ENCODE assay signal across 9 cellular contexts in the genomic region with DNA sequence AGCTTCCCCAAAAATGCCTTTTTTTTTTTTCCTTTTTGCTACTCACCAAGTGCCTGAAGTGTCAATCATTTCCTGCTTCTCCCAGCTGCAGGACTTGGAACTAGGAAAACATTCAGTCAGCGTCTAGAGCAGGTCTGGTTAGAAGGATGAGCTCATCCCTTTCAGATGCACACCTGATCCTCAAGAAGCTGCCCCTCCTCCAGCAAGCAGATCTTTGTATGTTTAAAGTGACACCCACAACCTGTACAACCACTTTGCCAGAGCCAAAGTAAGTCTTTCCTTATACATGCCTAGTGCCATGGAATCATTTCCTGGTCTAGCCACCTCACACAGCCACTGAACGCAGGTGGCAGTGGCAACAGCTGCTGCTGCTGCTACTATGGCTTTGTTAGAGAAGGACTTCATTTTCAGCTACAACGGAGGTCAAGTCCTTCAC. TPM values are rescaled to one million over a fixed set of nuclear protein-coding genes. Genes with fewer than 3 reads are reported as not detected.
DNase-seq lines count a peak whose midpoint lies in the region; ATAC-seq, FAIRE-seq and TF ChIP-seq lines count a peak whose summit lies in the region.
"Had no signal": no experiment of that assay in that cellular context is flagged by ENCODE, and none has a peak within 500 bp of the region (broad histone marks: within the 10 kb centered on the region; RNA-seq: fewer than 3 reads in every experiment).

No MANE protein-coding gene starts in this region.

- no peaks in the 10 kb centered on the region for H3K9me3 ChIP-seq in keratinocyte (ENCODE audit: control insufficient read depth, low read depth, low read length)

- H3K9ac ChIP-seq in keratinocyte (ENCODE audit: control insufficient read depth, extremely low read depth, insufficient read depth, low read length), result no peak overlapping the region

- no peaks in the 10 kb centered on the region for H3K36me3 ChIP-seq in keratinocyte (ENCODE audit: control insufficient read depth in 2 of 2, extremely low read depth in 1 of 2, insufficient read depth in 2 of 2, low read length in 2 of 2)

- DNase-seq in HT1080 (ENCODE audit: low read depth) (peak; percentile 83), RKO (ENCODE audit: low spot score) (peak; percentile 32), keratinocyte (ENCODE audit: low read depth, low spot score) (peak; percentile 85)
- DNase-seq: cortex of kidney had no signal

- peak overlapping the region; percentile 24 for H2AFZ ChIP-seq in keratinocyte (ENCODE audit: control insufficient read depth, low read length)

- peak overlapping the region; percentile 39 for H3K27ac ChIP-seq in keratinocyte (ENCODE audit: control insufficient read depth, insufficient read depth, low read length)
- H3K27ac ChIP-seq in temporal lobe (ENCODE audit: low read depth, low read length), result peak overlapping the region; percentile 33

- no peak for TF ChIP-seq CTCF in keratinocyte (optimal IDR thresholded peaks at IDR 0.05 in 1 of 3, IDR thresholded peaks at IDR 0.05 in 1 of 3, conservative IDR thresholded peaks at IDR 0.05 in 1 of 3; ENCODE audit: extremely low read depth in 1 of 3, insufficient read depth in 2 of 3, low read length in 3 of 3)

- peaks cover 15% of the 10 kb centered on the region for H3K4me1 ChIP-seq in keratinocyte (ENCODE audit: control insufficient read depth, extremely low read depth, insufficient read depth, low read length)

- peak overlapping the region; percentile 7 for H3K4me2 ChIP-seq in keratinocyte (ENCODE audit: control insufficient read depth, extremely low read depth, insufficient read depth, low read depth, low read length)

- H3K27me3 ChIP-seq in keratinocyte (ENCODE audit: control insufficient read depth, extremely low read depth, insufficient read depth, low read length), result no peaks in the 10 kb centered on the region

- no peaks in the 10 kb centered on the region for H3K79me2 ChIP-seq in keratinocyte (ENCODE audit: control insufficient read depth, insufficient read depth, low read length)

- peak; percentile 97 for FAIRE-seq in keratinocyte (lab: Jason Lieb, UNC)

- no peaks in the 10 kb centered on the region for H4K20me1 ChIP-seq in keratinocyte (ENCODE audit: control insufficient read depth, extremely low read depth, insufficient read depth, low read length)

- no peak for ATAC-seq in HG03469 (IDR thresholded peaks at IDR 0.05; ENCODE audit: unreplicated experiment)
- no peak for ATAC-seq in HG02973 (IDR thresholded peaks at IDR 0.05; ENCODE audit: unreplicated experiment)
- ATAC-seq in HG03159 (IDR thresholded peaks at IDR 0.05; ENCODE audit: unreplicated experiment), result no peak

- dilution Hi-C loops in keratinocyte (cut with MboI; ENCODE audit: extremely low pct_ligation_motif_present, low sequenced_read_pairs), result no loop called here

- no peaks in the 10 kb centered on the region for H3K9me1 ChIP-seq in keratinocyte (ENCODE audit: control insufficient read depth, extremely low read depth, insufficient read depth, low read length)

- H3K4me3 ChIP-seq in keratinocyte (ENCODE audit: control insufficient read depth in 2 of 3, extremely low read depth in 1 of 3, insufficient read depth in 2 of 3, low read depth in 1 of 3, low read length in 3 of 3), result no peak overlapping the region

RNA-seq across cellular contexts. Expression of a gene that starts 10.4 kb away (rescaled TPM):
- total RNA-seq in HT1080 (2014; rRNA removed; shearing (Covaris generic)), result 12.4 and 15.9 TPM in 2 replicates
- polyA plus RNA-seq in HT1080 (2015; cell fraction: cytosol; rRNA removed), result 9.7 and 12.1 TPM in 2 replicates
- 35.2 and 37.1 TPM in 2 replicates for polyA plus RNA-seq in HT1080 (2015; cell fraction: nucleus; rRNA removed)
- 7.3 to 7.7 TPM (median 7.6 TPM) in 3 replicates for polyA plus RNA-seq in keratinocyte
- 19.8 TPM for polyA plus RNA-seq in keratinocyte (2011; ENCODE audit: low read depth)
- polyA plus RNA-seq in keratinocyte (2011; cell fraction: cytosol; rRNA removed), result 3.9 and 5.9 TPM in 2 replicates
- polyA plus RNA-seq in keratinocyte (2011; cell fraction: nucleus; rRNA removed), result 11.3 and 12.8 TPM in 2 replicates
- polyA plus RNA-seq in keratinocyte (2012; ENCODE audit: low replicate concordance), result 5.1 and 12.3 TPM in 2 replicates
- polyA minus RNA-seq in keratinocyte, result 9.9 to 18.0 TPM (median 15.7 TPM) in 3 replicates
- polyA minus RNA-seq in keratinocyte (2011; cell fraction: cytosol; rRNA and poly(A)+ RNA removed), result 5.4 TPM
- polyA minus RNA-seq in keratinocyte (2011; cell fraction: nucleus; rRNA and poly(A)+ RNA removed), result 8.8 and 22.6 TPM in 2 replicates
- 29.3 TPM for total RNA-seq in temporal lobe

RNA-seq across cellular contexts. Expression of a gene that starts 39.8 kb away (rescaled TPM):
- not detected in 2 replicates for total RNA-seq in HT1080 (2014; rRNA removed; shearing (Covaris generic))
- not detected in 2 replicates for polyA plus RNA-seq in HT1080 (2015; cell fraction: cytosol; rRNA removed)
- not detected in 2 replicates for polyA plus RNA-seq in HT1080 (2015; cell fraction: nucleus; rRNA removed)
- polyA plus RNA-seq in keratinocyte, result not detected in 3 replicates
- not detected for polyA plus RNA-seq in keratinocyte (2011; ENCODE audit: low read depth)
- polyA plus RNA-seq in keratinocyte (2011; cell fraction: cytosol; rRNA removed), result 0.06 TPM in 1 of 2 replicates, not detected in the other
- 0.06 TPM in 1 of 2 replicates, not detected in the other for polyA plus RNA-seq in keratinocyte (2011; cell fraction: nucleus; rRNA removed)
- 0.07 TPM in 1 of 2 replicates, not detected in the other for polyA plus RNA-seq in keratinocyte (2012; ENCODE audit: low replicate concordance)
- not detected in 3 replicates for polyA minus RNA-seq in keratinocyte
- not detected for polyA minus RNA-seq in keratinocyte (2011; cell fraction: cytosol; rRNA and poly(A)+ RNA removed)
- polyA minus RNA-seq in keratinocyte (2011; cell fraction: nucleus; rRNA and poly(A)+ RNA removed), result not detected in 2 replicates
- total RNA-seq in temporal lobe, result not detected
- total RNA-seq: mononuclear cell had no signal

RNA-seq across cellular contexts. Expression of a gene that starts 54.3 kb away (rescaled TPM):
- total RNA-seq in HT1080 (2014; rRNA removed; shearing (Covaris generic)), result 0.11 TPM in 1 of 2 replicates, not detected in the other
- polyA plus RNA-seq in HT1080 (2015; cell fraction: cytosol; rRNA removed), result not detected in 2 replicates
- polyA plus RNA-seq in HT1080 (2015; cell fraction: nucleus; rRNA removed), result 0.18 TPM in 1 of 2 replicates, not detected in the other
- polyA plus RNA-seq in keratinocyte, result 0.02 TPM in 1 of 3 replicates, not detected in the others
- polyA plus RNA-seq in keratinocyte (2011; ENCODE audit: low read depth), result not detected
- not detected in 2 replicates for polyA plus RNA-seq in keratinocyte (2011; cell fraction: cytosol; rRNA removed)
- polyA plus RNA-seq in keratinocyte (2011; cell fraction: nucleus; rRNA removed), result 0.03 and 0.05 TPM in 2 replicates
- 0.05 TPM in 1 of 2 replicates, not detected in the other for polyA plus RNA-seq in keratinocyte (2012; ENCODE audit: low replicate concordance)
- not detected in 3 replicates for polyA minus RNA-seq in keratinocyte
- polyA minus RNA-seq in keratinocyte (2011; cell fraction: cytosol; rRNA and poly(A)+ RNA removed), result not detected
- not detected in 2 replicates for polyA minus RNA-seq in keratinocyte (2011; cell fraction: nucleus; rRNA and poly(A)+ RNA removed)
- not detected for total RNA-seq in temporal lobe

Comparison
In these comparisons a context has a peak if more than half of its experiments do, and no peak if none do; other contexts are left out.
1. DNase-seq: peak in every context shown above with its lines; median percentile 85 in keratinocyte; 83 in HT1080; 32 in RKO.